8 cellular contexts compared by ENCODE assay signal in genomic region chr2:174395284-174395968, GRCh38. TPM values are rescaled to one million over a fixed set of nuclear protein-coding genes. Genes with fewer than 3 reads are reported as not detected.
DNase-seq lines count a peak whose midpoint lies in the region; ATAC-seq and TF ChIP-seq lines count a peak whose summit lies in the region.

Gene SCRN3 (plus strand): TSS chr2:174395730. CDS start chr2:174398284, 2,554 bp downstream.

- peaks cover 17% of the 10 kb centered on the region for H3K36me3 Mint-ChIP-seq in activated CD8-positive, alpha-beta memory T cell treated with anti-CD3 and anti-CD28 coated beads, Interleukin-2, amount 10 ng/mL, durations not matched to agents 7 days and 5 days
- H3K36me3 Mint-ChIP-seq in endodermal cell (ENCODE audit: low read depth): peaks cover 21% of the 10 kb centered on the region

- 0 to 1% methylated on average over 20 to 35 of the region's 35 CpGs for WGBS in endodermal cell (ENCODE audit: insufficient coverage in 1 of 2, insufficient read length in 1 of 2), 2 experiments
- WGBS in mesendoderm (ENCODE audit: extremely low coverage, insufficient coverage, low lambda C conversion rate): no CpG with 5 or more reads among the region's 35 CpGs

- H3K4me3 ChIP-seq in endodermal cell (ENCODE audit: low read length) (peak within 1 kb of the TSS; percentile 91), mesendoderm (ENCODE audit: low read length) (peak within 1 kb of the TSS; percentile 80)

- TF ChIP-seq CTCF in endodermal cell (conservative IDR thresholded peaks at IDR 0.05): peak; percentile 10

- no peak within 1 kb of the TSS for H2AK5ac ChIP-seq in mesendoderm (ENCODE audit: low read length)

- H3K4me1 Mint-ChIP-seq in activated CD8-positive, alpha-beta memory T cell treated with anti-CD3 and anti-CD28 coated beads, Interleukin-2, amount 10 ng/mL, durations not matched to agents 7 days and 5 days: peaks cover 41% of the 10 kb centered on the region
- peaks cover 8% of the 10 kb centered on the region for H3K4me1 Mint-ChIP-seq in endodermal cell

- no peak within 1 kb of the TSS for H2BK5ac ChIP-seq in mesendoderm (ENCODE audit: low read length)

- no peaks in the 10 kb centered on the region for H3K9me3 ChIP-seq in endodermal cell (ENCODE audit: control insufficient read depth, low read length)

- H3K4me1 ChIP-seq in endodermal cell (ENCODE audit: control insufficient read depth, insufficient read depth, low read length) (peaks cover 4% of the 10 kb centered on the region), mesendoderm (ENCODE audit: control insufficient read depth, low read depth, low read length) (no peaks in the 10 kb centered on the region)

- H3K9ac ChIP-seq in endodermal cell (ENCODE audit: extremely low read depth, low read length, poor library complexity, severe bottlenecking) (peak within 1 kb of the TSS; percentile 63), mesendoderm (ENCODE audit: low read length) (peak within 1 kb of the TSS; percentile 47)

- peak within 1 kb of the TSS; percentile 90 for H3K4me2 ChIP-seq in mesendoderm (ENCODE audit: low read length)

- H3K79me2 ChIP-seq in mesendoderm (ENCODE audit: control insufficient read depth, insufficient read depth, low read length): peaks cover 2% of the 10 kb centered on the region

- H3K23ac ChIP-seq in mesendoderm (ENCODE audit: low read length): no peak within 1 kb of the TSS

- H3K56ac ChIP-seq in mesendoderm (ENCODE audit: low read length): peak within 1 kb of the TSS; percentile 77

- peak within 1 kb of the TSS; percentile 30 for H4K8ac ChIP-seq in mesendoderm (ENCODE audit: low read depth, low read length)

- peak; percentile 97 for ATAC-seq in GM19467 (IDR thresholded peaks at IDR 0.05; ENCODE audit: unreplicated experiment)
- ATAC-seq in activated CD8-positive, alpha-beta memory T cell treated with anti-CD3 and anti-CD28 coated beads, Interleukin-2, amount 10 ng/mL, durations not matched to agents 7 days and 5 days: peak; percentile 97

- DNase-seq in COLO668 (lab: John Stamatoyannopoulos, UW; ENCODE audit: unreplicated experiment) (peak; percentile 94), HS-27A (ENCODE audit: low read depth) (peak; percentile 14), NOMO-1 treated with DMSO at 0.1 percent for 48 hours (lab: John Stamatoyannopoulos, UW; ENCODE audit: unreplicated experiment) (peak; percentile 75), endodermal cell (peak; percentile 97), mesendoderm (peak; percentile 95)
- peak; percentile 88 for DNase-seq in activated CD8-positive, alpha-beta memory T cell treated with anti-CD3 and anti-CD28 coated beads, Interleukin-2, amount 10 ng/mL, durations not matched to agents 7 days and 5 days
- DNase-seq in stimulated activated CD8-positive, alpha-beta memory T cell treated with anti-CD3 and anti-CD28 coated beads, Interleukin-15, amount 100 ng/mL, for 1 hour (ENCODE audit: low read depth): peak; percentile 55

- no peak within 1 kb of the TSS for H2BK15ac ChIP-seq in mesendoderm (replicated peaks; ENCODE audit: low read depth)

- H3K18ac ChIP-seq in mesendoderm (ENCODE audit: low read length): no peak within 1 kb of the TSS

- H3K36me3 ChIP-seq in endodermal cell (ENCODE audit: control insufficient read depth, insufficient read depth, low read length) (peaks cover 15% of the 10 kb centered on the region), mesendoderm (ENCODE audit: control insufficient read depth, insufficient read depth, low read length) (no peaks in the 10 kb centered on the region)

- no peaks in the 10 kb centered on the region for H3K9me3 Mint-ChIP-seq in activated CD8-positive, alpha-beta memory T cell treated with anti-CD3 and anti-CD28 coated beads, Interleukin-2, amount 10 ng/mL, durations not matched to agents 7 days and 5 days (ENCODE audit: low read depth)
- H3K9me3 Mint-ChIP-seq in endodermal cell: no peaks in the 10 kb centered on the region

- no peak within 1 kb of the TSS for H3K4ac ChIP-seq in mesendoderm (ENCODE audit: low read depth, low read length)

- H3K79me1 ChIP-seq in mesendoderm (ENCODE audit: low read length): peaks cover 3% of the 10 kb centered on the region

- H3K4me3 Mint-ChIP-seq in activated CD8-positive, alpha-beta memory T cell treated with anti-CD3 and anti-CD28 coated beads, Interleukin-2, amount 10 ng/mL, durations not matched to agents 7 days and 5 days: peak within 1 kb of the TSS; percentile 96
- H3K4me3 Mint-ChIP-seq in endodermal cell: peak within 1 kb of the TSS; percentile 95

- H3K27me3 Mint-ChIP-seq in activated CD8-positive, alpha-beta memory T cell treated with anti-CD3 and anti-CD28 coated beads, Interleukin-2, amount 10 ng/mL, durations not matched to agents 7 days and 5 days: no peaks in the 10 kb centered on the region
- H3K27me3 Mint-ChIP-seq in endodermal cell (ENCODE audit: insufficient read depth): peaks cover 4% of the 10 kb centered on the region

- CTCF ChIA-PET in activated CD8-positive, alpha-beta memory T cell treated with anti-CD3 and anti-CD28 coated beads, Interleukin-2, amount 10 ng/mL, durations not matched to agents 7 days and 5 days (lab: Charles Lee): interaction anchor here (1.0 to 1.4 kb wide), 6 partner anchors 9 to 68 kb away, joined by 3 to 4 read pairs (median 4); no protein-coding TSS in a partner anchor

- no peak within 1 kb of the TSS for H2BK120ac ChIP-seq in mesendoderm (ENCODE audit: low read depth, low read length)

- H3K27ac ChIP-seq in endodermal cell (ENCODE audit: low read depth, low read length) (peak within 1 kb of the TSS; percentile 59), mesendoderm (ENCODE audit: low read depth, low read length) (no peak within 1 kb of the TSS)

- H3K27ac Mint-ChIP-seq in activated CD8-positive, alpha-beta memory T cell treated with anti-CD3 and anti-CD28 coated beads, Interleukin-2, amount 10 ng/mL, durations not matched to agents 7 days and 5 days: peak within 1 kb of the TSS; percentile 97
- H3K27ac Mint-ChIP-seq in endodermal cell: peak within 1 kb of the TSS; percentile 97

- no peaks in the 10 kb centered on the region for H3K27me3 ChIP-seq in endodermal cell (ENCODE audit: control insufficient read depth, insufficient read depth, low read length, poor library complexity, severe bottlenecking)
- no peaks in the 10 kb centered on the region for H3K27me3 ChIP-seq in mesendoderm (ENCODE audit: insufficient read depth, low read length, poor library complexity)

- H4K5ac ChIP-seq in mesendoderm (ENCODE audit: low read length): no peak within 1 kb of the TSS

RNA-seq across cellular contexts. Expression of gene SCRN3, which starts in this region (rescaled TPM):
- total RNA-seq in activated CD8-positive, alpha-beta memory T cell treated with anti-CD3 and anti-CD28 coated beads, Interleukin-2, amount 10 ng/mL, durations not matched to agents 7 days and 5 days: 10 to 100 TPM; 16.9 to 20.9 TPM
- total RNA-seq in endodermal cell: 10 to 100 TPM; 11.4 to 13.6 TPM
- 26.1 TPM for polyA plus RNA-seq in endodermal cell (2013, experiment 1 of 2)
- polyA plus RNA-seq in endodermal cell (2013, experiment 2 of 2): 26.7 TPM
- 5.0 TPM for polyA plus RNA-seq in mesendoderm (2013, experiment 1 of 2)
- 4.9 TPM for polyA plus RNA-seq in mesendoderm (2013, experiment 2 of 2)

Comparison
In these comparisons a context has a peak if more than half of its experiments do, and no peak if none do; other contexts are left out.
1. DNase-seq: peak in every context shown above with its lines; median percentile 97 in endodermal cell; 95 in mesendoderm; 94 in COLO668; 88 in activated CD8-positive, alpha-beta memory T cell treated with anti-CD3 and anti-CD28 coated beads, Interleukin-2, amount 10 ng/mL, durations not matched to agents 7 days and 5 days; 75 in NOMO-1 treated with DMSO at 0.1 percent for 48 hours; 55 in stimulated activated CD8-positive, alpha-beta memory T cell treated with anti-CD3 and anti-CD28 coated beads, Interleukin-15, amount 100 ng/mL, for 1 hour; 14 in HS-27A.